In the genomic region with DNA sequence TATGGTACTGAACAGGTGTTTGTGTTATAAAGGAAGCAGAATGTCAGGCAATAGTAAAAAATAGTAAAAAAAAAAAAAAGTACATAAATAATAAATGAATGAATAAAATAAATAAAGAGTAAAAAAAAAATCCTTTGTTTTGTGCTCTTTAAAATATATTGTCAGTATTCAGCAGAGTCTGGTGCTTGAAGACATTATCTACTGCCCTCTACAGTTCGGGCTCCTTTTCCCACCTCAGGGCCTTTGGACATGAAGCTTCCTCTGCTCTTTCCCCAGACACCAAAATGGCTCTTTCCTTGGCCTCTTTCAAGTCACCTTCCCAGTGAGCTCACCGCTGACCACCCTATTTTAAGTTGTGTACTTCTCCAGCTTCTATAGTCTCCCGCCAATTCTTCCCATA, we compare ENCODE assay signal across 11 cellular contexts.
A peak's percentile ranks its signal among the peaks of the same experiment; 100 is the strongest.
DNase-seq lines count a peak whose midpoint lies in the region; ATAC-seq and TF ChIP-seq lines count a peak whose summit lies in the region.
"Had no signal": no experiment of that assay in that cellular context is flagged by ENCODE, and none has a peak within 500 bp of the region (broad histone marks: within the 10 kb centered on the region; RNA-seq: fewer than 3 reads in every experiment).

No MANE protein-coding gene starts in this region.

- peaks cover 6% of the 10 kb centered on the region for H3K36me3 Mint-ChIP-seq in WTC11

- H3K79me2 ChIP-seq in osteoblast (ENCODE audit: insufficient read depth, low read length): no peaks in the 10 kb centered on the region

- H3K36me3 ChIP-seq in osteoblast (ENCODE audit: insufficient read depth, low read length): no peaks in the 10 kb centered on the region
- H3K36me3 ChIP-seq: thoracic aorta had no signal

- H4K20me1 ChIP-seq in osteoblast (ENCODE audit: insufficient read depth, low read length): no peaks in the 10 kb centered on the region

- CTCF ChIA-PET in WTC11 (lab: Charles Lee): interaction anchor here (0.6 to 1.4 kb wide), 7 partner anchors 9 to 241 kb away, joined by 3 to 6 read pairs (median 3); no protein-coding TSS in a partner anchor

- POLR2A ChIA-PET in WTC11 (lab: Charles Lee): no interaction called here

- H3K4me2 ChIP-seq in osteoblast (ENCODE audit: insufficient read depth, low read length): no peak overlapping the region

- H3K27ac ChIP-seq in osteoblast (ENCODE audit: low read depth, low read length): no peak overlapping the region
- H3K27ac ChIP-seq: thoracic aorta had no signal

- no peak; the same call in 1 of the 2 replicates for ATAC-seq in WTC11

- no peaks in the 10 kb centered on the region for H3K9me3 ChIP-seq in osteoblast (ENCODE audit: low read depth, low read length)
- H3K9me3 ChIP-seq: thoracic aorta had no signal

- H3K9me3 Mint-ChIP-seq in WTC11: peaks cover 10% of the 10 kb centered on the region

- DNase-seq in NCI-H146 treated with DMSO at 0.1 percent for 48 hours (lab: John Stamatoyannopoulos, UW; ENCODE audit: unreplicated experiment): peak; percentile 4
- no peak for DNase-seq in NCI-H146 (lab: John Stamatoyannopoulos, UW)
- peak; percentile 3 for DNase-seq in NCI-H226
- DNase-seq in dermis blood vessel endothelial cell: peak; percentile 52
- no peak for DNase-seq in osteoblast (ENCODE audit: insufficient read length, low spot score, missing footprints)
- no peak for DNase-seq in DMS79 (lab: John Stamatoyannopoulos, UW)
- no peak for DNase-seq in NCI-H2196 treated with DMSO at 0.1 percent for 48 hours (lab: John Stamatoyannopoulos, UW; ENCODE audit: unreplicated experiment)
- DNase-seq in WTC11 (ENCODE audit: low spot score): no peak
- DNase-seq: NCI-H187 treated with DMSO at 0.1 percent for 48 hours; stimulated activated CD4-positive, alpha-beta T cell treated with anti-CD3 and anti-CD28 coated beads, Interleukin-15, amount 100 ng/mL, for 24 hours had no signal

- H3K4me3 ChIP-seq in osteoblast (ENCODE audit: insufficient read depth, low read length): no peak overlapping the region
- H3K4me3 ChIP-seq: thoracic aorta had no signal

- H3K27me3 Mint-ChIP-seq in WTC11 (ENCODE audit: low read depth): no peaks in the 10 kb centered on the region; the same call in 1 of the 2 replicates

- H3K4me3 Mint-ChIP-seq in WTC11: no peak overlapping the region

- no peak overlapping the region for H3K27ac Mint-ChIP-seq in WTC11

- no peaks in the 10 kb centered on the region for H3K27me3 ChIP-seq in osteoblast (ENCODE audit: insufficient read depth, low read length)

- peaks cover 29% of the 10 kb centered on the region for H3K4me1 ChIP-seq in osteoblast (ENCODE audit: insufficient read depth, low read length)

- TF ChIP-seq CTCF in osteoblast (IDR thresholded peaks at IDR 0.05; ENCODE audit: extremely low read depth, low read depth, low read length) (peak; percentile 55), WTC11 (IDR thresholded peaks at IDR 0.05) (no peak)

- H3K4me1 Mint-ChIP-seq in WTC11: peaks cover 6% of the 10 kb centered on the region

- no peak overlapping the region for H2AFZ ChIP-seq in osteoblast (ENCODE audit: low read length)

TF ChIP-seq in WTC11, 78 proteins besides CTCF, POLR2A, EP300 and RAD21:
- TF ChIP-seq, protein P1, sequence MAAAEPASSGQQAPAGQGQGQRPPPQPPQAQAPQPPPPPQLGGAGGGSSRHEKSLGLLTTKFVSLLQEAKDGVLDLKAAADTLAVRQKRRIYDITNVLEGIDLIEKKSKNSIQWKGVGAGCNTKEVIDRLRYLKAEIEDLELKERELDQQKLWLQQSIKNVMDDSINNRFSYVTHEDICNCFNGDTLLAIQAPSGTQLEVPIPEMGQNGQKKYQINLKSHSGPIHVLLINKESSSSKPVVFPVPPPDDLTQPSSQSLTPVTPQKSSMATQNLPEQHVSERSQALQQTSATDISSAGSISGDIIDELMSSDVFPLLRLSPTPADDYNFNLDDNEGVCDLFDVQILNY (CRISPR knock-in tag; IDR thresholded peaks at IDR 0.05): no peak
- TF ChIP-seq GABPB1 (CRISPR knock-in tag; IDR thresholded peaks at IDR 0.05): no peak

Comparison
In these comparisons a context has a peak if more than half of its experiments do, and no peak if none do; other contexts are left out.
1. DNase-seq: peak in NCI-H146 treated with DMSO at 0.1 percent for 48 hours (single experiment), NCI-H226 (single experiment) and dermis blood vessel endothelial cell (single experiment); none in NCI-H146 (single experiment), osteoblast (single experiment), DMS79 (single experiment), NCI-H2196 treated with DMSO at 0.1 percent for 48 hours (single experiment) and WTC11 (single experiment).